16 cellular contexts compared by ENCODE assay signal in genomic region chr2:180376076-180376475, GRCh38.
DNase-seq lines count a peak whose midpoint lies in the region; ATAC-seq and TF ChIP-seq lines count a peak whose summit lies in the region.
"Had no signal": no experiment of that assay in that cellular context is flagged by ENCODE, and none has a peak within 500 bp of the region (broad histone marks: within the 10 kb centered on the region; RNA-seq: fewer than 3 reads in every experiment).

No MANE protein-coding gene starts in this region.

- H3K4me3 ChIP-seq in brain microvascular endothelial cell (ENCODE audit: low read depth, low read length), result no peak overlapping the region
- no peak overlapping the region for H3K4me3 ChIP-seq in heart right ventricle

- TF ChIP-seq CTCF in brain microvascular endothelial cell (IDR thresholded peaks at IDR 0.05; ENCODE audit: low read depth, low read length, missing control alignments) (no peak), nephron (IDR thresholded peaks at IDR 0.05; ENCODE audit: unreplicated experiment in 3 of 3) (no peak), heart right ventricle (IDR thresholded peaks at IDR 0.05) (no peak)

- H3K4me1 Mint-ChIP-seq in nephron, result peaks cover 28% of the 10 kb centered on the region
- H3K4me1 Mint-ChIP-seq: CD4-positive, alpha-beta memory T cell had no signal

- H3K27me3 ChIP-seq in brain microvascular endothelial cell (replicated peaks), result no peaks in the 10 kb centered on the region
- H3K27me3 ChIP-seq in heart right ventricle, result no peaks in the 10 kb centered on the region
- H3K27me3 ChIP-seq: BE2C had no signal

- H3K4me3 Mint-ChIP-seq in nephron, result no peak overlapping the region
- H3K4me3 Mint-ChIP-seq: CD4-positive, alpha-beta memory T cell had no signal

- no peaks in the 10 kb centered on the region for H3K4me1 ChIP-seq in heart right ventricle
- H3K4me1 ChIP-seq: BE2C had no signal

- intact Hi-C loops in heart right ventricle (cut with DNase I), result no loop called here
- intact Hi-C loops in head of caudate nucleus (cut with DNase I), result no loop called here

- WGBS in heart right ventricle, 2 donors, result 29 to 34% methylated on average over 3 of the region's 3 CpGs

- in situ Hi-C loops in brain microvascular endothelial cell (cut with HindIII; ENCODE audit: low pct_ligation_motif_present, low sequenced_read_pairs), result no loop called here

- DNase-seq in HCEC 1CT (peak; percentile 1), M059J (ENCODE audit: low read depth) (peak; percentile 12), brain microvascular endothelial cell (peak; percentile 40), heart right ventricle (no peak), head of caudate nucleus (no peak)
- DNase-seq: BE2C; CD4-positive, alpha-beta memory T cell; DND-41; KBM-7; NCI-H1048; NCI-H1436 treated with DMSO at 0.1 percent for 48 hours; NCI-H2081 treated with DMSO at 0.1 percent for 48 hours; NCI-H526 treated with DMSO at 0.1 percent for 48 hours had no signal

- H3K27me3 Mint-ChIP-seq in nephron (ENCODE audit: low read depth), result no peaks in the 10 kb centered on the region
- H3K27me3 Mint-ChIP-seq: CD4-positive, alpha-beta memory T cell had no signal

- no peaks in the 10 kb centered on the region for H3K36me3 Mint-ChIP-seq in nephron (ENCODE audit: low read depth)
- H3K36me3 Mint-ChIP-seq: CD4-positive, alpha-beta memory T cell had no signal

- peaks cover 0 to 18% (median 0%) of the 10 kb centered on the region in 11 donors for H3K9me3 ChIP-seq in heart right ventricle
- H3K9me3 ChIP-seq: BE2C had no signal

- peaks cover 7% of the 10 kb centered on the region for H3K9me3 Mint-ChIP-seq in nephron

- H3K27ac ChIP-seq in brain microvascular endothelial cell, result no peak overlapping the region
- no peak overlapping the region for H3K27ac ChIP-seq in heart right ventricle
- H3K27ac ChIP-seq: HL-60 had no signal

- H3K36me3 ChIP-seq in brain microvascular endothelial cell (replicated peaks) (no peaks in the 10 kb centered on the region), heart right ventricle (no peaks in the 10 kb centered on the region)
- H3K36me3 ChIP-seq: BE2C had no signal

- ATAC-seq in heart right ventricle (no peak), HG03571 (IDR thresholded peaks at IDR 0.05; ENCODE audit: unreplicated experiment) (no peak)

- peak overlapping the region in 2 of 3 experiments; percentile 6 to 37 for H3K27ac Mint-ChIP-seq in nephron
- H3K27ac Mint-ChIP-seq: CD4-positive, alpha-beta memory T cell had no signal

Comparison
In these comparisons a context has a peak if more than half of its experiments do, and no peak if none do; other contexts are left out.
1. DNase-seq: peak in HCEC 1CT (single experiment), M059J (single experiment) and brain microvascular endothelial cell (single experiment); none in heart right ventricle (0 of 2) and head of caudate nucleus (0 of 42).